Comparison of ENCODE assay signal across 34 cellular contexts in genomic region chr1:10827377-10828333, GRCh38.
"Had no signal": no experiment of that assay in that cellular context is flagged by ENCODE, and none has a peak within 500 bp of the region (broad histone marks: within the 10 kb centered on the region; RNA-seq: fewer than 3 reads in every experiment).

No MANE protein-coding gene starts in this region.

- H3K4me1 ChIP-seq: adrenal gland, breast epithelium, colonic mucosa had no signal

- DNase-seq: activated B cell treated with CpG ODN at 0.5 μM for 24 hours; activated CD4-positive, alpha-beta T cell treated with anti-CD3 and anti-CD28 coated beads for 48 hours; activated CD4-positive, alpha-beta T cell treated with anti-CD3 and anti-CD28 coated beads, Interleukin-2, amount 50 U/mL, for 1 hour; activated CD4-positive, alpha-beta T cell treated with anti-CD3 and anti-CD28 coated beads, Interleukin-2, amount 50 U/mL, for 48 hours; activated CD8-positive, alpha-beta memory T cell treated with anti-CD3 and anti-CD28 coated beads for 24 hours; activated CD8-positive, alpha-beta T cell treated with anti-CD3 and anti-CD28 coated beads for 36 hours; activated effector memory CD4-positive, alpha-beta T cell treated with Interleukin-2 at 50 U/mL for 16 hours; activated gamma-delta T cell treated with Interleukin-2 at 50 U/mL for 16 hours; activated naive CD4-positive, alpha-beta T cell treated with anti-CD3 and anti-CD28 coated beads for 36 hours; activated naive CD8-positive, alpha-beta T cell treated with anti-CD3 and anti-CD28 coated beads for 36 hours; activated naive CD8-positive, alpha-beta T cell treated with anti-CD3 and anti-CD28 coated beads, Interleukin-2, amount 50 U/mL, for 24 hours; activated T-cell treated with anti-CD3 and anti-CD28 coated beads, Interleukin-2, amount 50 U/mL, for 4 hours; adrenal gland; amygdala; aorta; central memory CD4-positive, alpha-beta T cell; cerebellar nuclear complex; colonic mucosa; dermis blood vessel endothelial cell; effector CD8-positive, alpha-beta T cell; esophagus squamous epithelium; head of caudate nucleus; T-cell; T-helper 17 cell; T1000; WERI-Rb-1 had no signal

- H3K27me3 ChIP-seq: cardiac muscle cell, colonic mucosa had no signal

- H3K4me3 Mint-ChIP-seq: activated B cell treated with CpG ODN at 0.5 μM for 24 hours; activated CD8-positive, alpha-beta T cell treated with anti-CD3 and anti-CD28 coated beads for 36 hours; activated naive CD4-positive, alpha-beta T cell treated with anti-CD3 and anti-CD28 coated beads for 36 hours; activated naive CD4-positive, alpha-beta T cell treated with anti-CD3 and anti-CD28 coated beads, Interleukin-2, amount 50 U/mL, for 24 hours; activated naive CD8-positive, alpha-beta T cell treated with anti-CD3 and anti-CD28 coated beads for 36 hours; activated naive CD8-positive, alpha-beta T cell treated with anti-CD3 and anti-CD28 coated beads, Interleukin-2, amount 50 U/mL, for 24 hours; activated T-cell treated with anti-CD3 and anti-CD28 coated beads, Interleukin-2, amount 50 U/mL, for 4 hours; activated T-helper 17 cell treated with anti-CD3 and anti-CD28 coated beads, Interleukin-2, amount 50 U/mL, for 72 hours; T-cell; T-helper 17 cell; T-helper 2 cell treated with Interferon-gamma antibody and Interleukin-4, amounts not matched to agents 5 μg/mL and 100 μg/mL, for 36 hours had no signal

- H3K27ac Mint-ChIP-seq: activated B cell treated with CpG ODN at 0.5 μM for 24 hours; activated CD8-positive, alpha-beta T cell treated with anti-CD3 and anti-CD28 coated beads for 36 hours; activated naive CD4-positive, alpha-beta T cell treated with anti-CD3 and anti-CD28 coated beads for 36 hours; activated naive CD4-positive, alpha-beta T cell treated with anti-CD3 and anti-CD28 coated beads, Interleukin-2, amount 50 U/mL, for 24 hours; activated naive CD8-positive, alpha-beta T cell treated with anti-CD3 and anti-CD28 coated beads for 36 hours; activated naive CD8-positive, alpha-beta T cell treated with anti-CD3 and anti-CD28 coated beads, Interleukin-2, amount 50 U/mL, for 24 hours; activated T-helper 17 cell treated with anti-CD3 and anti-CD28 coated beads, Interleukin-2, amount 50 U/mL, for 72 hours; T-cell; T-helper 17 cell; T-helper 2 cell treated with Interferon-gamma antibody and Interleukin-4, amounts not matched to agents 5 μg/mL and 100 μg/mL, for 36 hours had no signal

- H3K9me3 ChIP-seq: adrenal gland, breast epithelium, colonic mucosa, esophagus squamous epithelium had no signal

- ATAC-seq: activated CD4-positive, CD25-positive, alpha-beta regulatory T cell treated with anti-CD3 and anti-CD28 coated beads, Interleukin-2, amount 50 U/mL, for 24 hours; activated CD8-positive, alpha-beta T cell treated with anti-CD3 and anti-CD28 coated beads for 36 hours; activated naive CD8-positive, alpha-beta T cell treated with anti-CD3 and anti-CD28 coated beads, Interleukin-2, amount 50 U/mL, for 24 hours; activated T-cell treated with anti-CD3 and anti-CD28 coated beads, Interleukin-2, amount 50 U/mL, for 4 hours; activated T-helper 17 cell treated with anti-CD3 and anti-CD28 coated beads, Interleukin-2, amount 50 U/mL, for 72 hours; T-cell; T-helper 17 cell had no signal

- H3K36me3 Mint-ChIP-seq: activated naive CD4-positive, alpha-beta T cell treated with anti-CD3 and anti-CD28 coated beads, Interleukin-2, amount 50 U/mL, for 24 hours; activated naive CD8-positive, alpha-beta T cell treated with anti-CD3 and anti-CD28 coated beads for 36 hours; brain; T-cell had no signal

- H3K27ac ChIP-seq: adrenal gland, breast epithelium, cardiac muscle cell, colonic mucosa, epithelial cell of prostate, esophagus squamous epithelium, WERI-Rb-1 had no signal

- H3K36me3 ChIP-seq: adrenal gland, breast epithelium, cardiac muscle cell, colonic mucosa, esophagus squamous epithelium, WERI-Rb-1 had no signal

- H3K4me3 ChIP-seq: adrenal gland, breast epithelium, cardiac muscle cell, colonic mucosa, esophagus squamous epithelium had no signal

- H3K4me1 Mint-ChIP-seq: activated B cell treated with CpG ODN at 0.5 μM for 24 hours; activated naive CD4-positive, alpha-beta T cell treated with anti-CD3 and anti-CD28 coated beads, Interleukin-2, amount 50 U/mL, for 24 hours; activated naive CD8-positive, alpha-beta T cell treated with anti-CD3 and anti-CD28 coated beads for 36 hours had no signal

- H3K9me3 Mint-ChIP-seq: activated B cell treated with CpG ODN at 0.5 μM for 24 hours; activated CD8-positive, alpha-beta T cell treated with anti-CD3 and anti-CD28 coated beads for 36 hours; activated naive CD4-positive, alpha-beta T cell treated with anti-CD3 and anti-CD28 coated beads for 36 hours; activated naive CD4-positive, alpha-beta T cell treated with anti-CD3 and anti-CD28 coated beads, Interleukin-2, amount 50 U/mL, for 24 hours; activated naive CD8-positive, alpha-beta T cell treated with anti-CD3 and anti-CD28 coated beads for 36 hours; activated naive CD8-positive, alpha-beta T cell treated with anti-CD3 and anti-CD28 coated beads, Interleukin-2, amount 50 U/mL, for 24 hours; activated T-cell treated with anti-CD3 and anti-CD28 coated beads, Interleukin-2, amount 50 U/mL, for 4 hours; activated T-helper 17 cell treated with anti-CD3 and anti-CD28 coated beads, Interleukin-2, amount 50 U/mL, for 72 hours; T-cell; T-helper 2 cell treated with Interferon-gamma antibody and Interleukin-4, amounts not matched to agents 5 μg/mL and 100 μg/mL, for 36 hours had no signal
